24 cellular contexts compared by ENCODE assay signal in genomic region chr10:35215107-35215506, GRCh38.
DNase-seq lines count a peak whose midpoint lies in the region; ATAC-seq lines count a peak whose summit lies in the region.
"Had no signal": no experiment of that assay in that cellular context is flagged by ENCODE, and none has a peak within 500 bp of the region (broad histone marks: within the 10 kb centered on the region; RNA-seq: fewer than 3 reads in every experiment).

No MANE protein-coding gene starts in this region.

- H3K27me3 ChIP-seq in mesendoderm (ENCODE audit: insufficient read depth, low read length, poor library complexity) (no peaks in the 10 kb centered on the region), thymus (ENCODE audit: control insufficient read depth, insufficient read depth) (no peaks in the 10 kb centered on the region)
- H3K27me3 ChIP-seq: BE2C had no signal

- H2BK120ac ChIP-seq in mesendoderm (ENCODE audit: low read depth, low read length), result no peak overlapping the region

- no peaks in the 10 kb centered on the region for H3K36me3 ChIP-seq in mesendoderm (ENCODE audit: control insufficient read depth, insufficient read depth, low read length)
- no peaks in the 10 kb centered on the region for H3K36me3 ChIP-seq in thymus (ENCODE audit: control insufficient read depth, insufficient read depth)
- H3K36me3 ChIP-seq: BE2C had no signal

- H3K18ac ChIP-seq in mesendoderm (ENCODE audit: low read length), result no peak overlapping the region

- H2BK15ac ChIP-seq in mesendoderm (replicated peaks; ENCODE audit: low read depth), result no peak overlapping the region

- H3K36me3 Mint-ChIP-seq in activated T-cell treated with anti-CD3 and anti-CD28 coated beads, Interleukin-2, amount 50 U/mL, for 24 hours (ENCODE audit: low read depth), result peaks cover 39% of the 10 kb centered on the region
- peaks cover 26% of the 10 kb centered on the region for H3K36me3 Mint-ChIP-seq in activated T-cell treated with anti-CD3 and anti-CD28 coated beads, Interleukin-2, amount 50 U/mL, for 4 hours (ENCODE audit: insufficient read depth)
- H3K36me3 Mint-ChIP-seq: CD14-positive monocyte had no signal

- H3K4ac ChIP-seq in mesendoderm (ENCODE audit: low read depth, low read length), result no peak overlapping the region

- no peak for ATAC-seq in activated T-cell treated with anti-CD3 and anti-CD28 coated beads, Interleukin-2, amount 50 U/mL, for 4 hours
- ATAC-seq in HG02884 (IDR thresholded peaks at IDR 0.05; ENCODE audit: unreplicated experiment) (no peak), HG03571 (IDR thresholded peaks at IDR 0.05; ENCODE audit: unreplicated experiment) (no peak)
- ATAC-seq: HepG2 had no signal

- no peaks in the 10 kb centered on the region for H3K9me3 Mint-ChIP-seq in activated T-cell treated with anti-CD3 and anti-CD28 coated beads, Interleukin-2, amount 50 U/mL, for 24 hours
- H3K9me3 Mint-ChIP-seq in activated T-cell treated with anti-CD3 and anti-CD28 coated beads, Interleukin-2, amount 50 U/mL, for 4 hours, result no peaks in the 10 kb centered on the region
- H3K9me3 Mint-ChIP-seq: CD8-positive, alpha-beta memory T cell had no signal

- no peak for DNase-seq in activated T-cell treated with anti-CD3 and anti-CD28 coated beads, Interleukin-2, amount 50 U/mL, for 24 hours
- DNase-seq in activated T-cell treated with anti-CD3 and anti-CD28 coated beads, Interleukin-2, amount 50 U/mL, for 4 hours, result no peak
- no peak for DNase-seq in mesendoderm
- DNase-seq in hepatic stellate cell (ENCODE audit: low spot score), result no peak
- DNase-seq: BE2C; CD8-positive, alpha-beta memory T cell; DMS 273 treated with DMSO at 0.1 percent for 48 hours; DMS79; EL; GDM1; H7; Karpas-422; NCI-H2029; NCI-H446; NCI-H524 treated with DMSO at 0.1 percent for 48 hours; NCI-H774 had no signal

- H4K8ac ChIP-seq in mesendoderm (ENCODE audit: low read depth, low read length), result no peak overlapping the region

- H3K27ac ChIP-seq in cingulate gyrus (ENCODE audit: low read depth, low read length) (peak overlapping the region; percentile 70), mesendoderm (ENCODE audit: low read depth, low read length) (no peak overlapping the region), thymus (ENCODE audit: low read depth) (peak overlapping the region; percentile 20)
- H3K27ac ChIP-seq: 22Rv1, GM23248 had no signal

- peaks cover 11% of the 10 kb centered on the region for H3K4me1 ChIP-seq in mesendoderm (ENCODE audit: control insufficient read depth, low read depth, low read length)
- no peaks in the 10 kb centered on the region for H3K4me1 ChIP-seq in thymus (ENCODE audit: control insufficient read depth, insufficient read depth, low read length)
- H3K4me1 ChIP-seq: BE2C had no signal

- H2BK5ac ChIP-seq in mesendoderm (ENCODE audit: low read length), result no peak overlapping the region

- H3K27me3 Mint-ChIP-seq in activated T-cell treated with anti-CD3 and anti-CD28 coated beads, Interleukin-2, amount 50 U/mL, for 24 hours, result no peaks in the 10 kb centered on the region
- no peaks in the 10 kb centered on the region for H3K27me3 Mint-ChIP-seq in activated T-cell treated with anti-CD3 and anti-CD28 coated beads, Interleukin-2, amount 50 U/mL, for 4 hours (ENCODE audit: low read depth)

- H3K9me3 ChIP-seq in thymus (ENCODE audit: control insufficient read depth), result no peaks in the 10 kb centered on the region
- H3K9me3 ChIP-seq: BE2C had no signal

- H3K23ac ChIP-seq in mesendoderm (ENCODE audit: low read length), result no peak overlapping the region

- no CpG with 5 or more reads among the region's 3 CpGs for WGBS in mesendoderm (ENCODE audit: extremely low coverage, insufficient coverage, low lambda C conversion rate)
- WGBS in thymus, result 90% methylated on average over 3 of the region's 3 CpGs

- no peak overlapping the region for H4K5ac ChIP-seq in mesendoderm (ENCODE audit: low read length)

- no peak overlapping the region for H3K4me2 ChIP-seq in mesendoderm (ENCODE audit: low read length)

- no peaks in the 10 kb centered on the region for H3K79me2 ChIP-seq in mesendoderm (ENCODE audit: control insufficient read depth, insufficient read depth, low read length)

- H3K27ac Mint-ChIP-seq in activated T-cell treated with anti-CD3 and anti-CD28 coated beads, Interleukin-2, amount 50 U/mL, for 24 hours, result peak overlapping the region; percentile 47
- H3K27ac Mint-ChIP-seq: CD14-positive monocyte had no signal

- no peak overlapping the region for H3K9ac ChIP-seq in mesendoderm (ENCODE audit: low read length)
- H3K9ac ChIP-seq: GM23248 had no signal

- no peaks in the 10 kb centered on the region for H3K79me1 ChIP-seq in mesendoderm (ENCODE audit: low read length)

- H3K4me3 ChIP-seq in mesendoderm (ENCODE audit: low read length), result no peak overlapping the region
- no peak overlapping the region for H3K4me3 ChIP-seq in thymus (ENCODE audit: low read length)
- H3K4me3 ChIP-seq: GM23248 had no signal

- peaks cover 53% of the 10 kb centered on the region for H3K4me1 Mint-ChIP-seq in activated T-cell treated with anti-CD3 and anti-CD28 coated beads, Interleukin-2, amount 50 U/mL, for 24 hours (ENCODE audit: low read depth)
- peaks cover 39% of the 10 kb centered on the region for H3K4me1 Mint-ChIP-seq in activated T-cell treated with anti-CD3 and anti-CD28 coated beads, Interleukin-2, amount 50 U/mL, for 4 hours (ENCODE audit: low read depth)

- no peak overlapping the region for H2AK5ac ChIP-seq in mesendoderm (ENCODE audit: low read length)

- H3K4me3 Mint-ChIP-seq in activated T-cell treated with anti-CD3 and anti-CD28 coated beads, Interleukin-2, amount 50 U/mL, for 24 hours, result no peak overlapping the region
- no peak overlapping the region for H3K4me3 Mint-ChIP-seq in activated T-cell treated with anti-CD3 and anti-CD28 coated beads, Interleukin-2, amount 50 U/mL, for 4 hours
- H3K4me3 Mint-ChIP-seq: CD14-positive monocyte; CD8-positive, alpha-beta memory T cell had no signal

- H3K56ac ChIP-seq in mesendoderm (ENCODE audit: low read length), result peak overlapping the region; percentile 49
